ENCODE assay signal across 16 cellular contexts in genomic region chr13:36880961-36881360, GRCh38.
DNase-seq lines count a peak whose midpoint lies in the region; ATAC-seq and TF ChIP-seq lines count a peak whose summit lies in the region.
"Had no signal": no experiment of that assay in that cellular context is flagged by ENCODE, and none has a peak within 500 bp of the region (broad histone marks: within the 10 kb centered on the region; RNA-seq: fewer than 3 reads in every experiment).

No MANE protein-coding gene starts in this region.

- no peak for TF ChIP-seq CTCF in cardiac fibroblast (IDR thresholded peaks at IDR 0.05; ENCODE audit: low read depth, low read length)

- DNase-seq in AG08396 (ENCODE audit: low spot score) (peak; percentile 22), HCEC 1CT (peak; percentile 6), cardiac fibroblast (ENCODE audit: low read depth in 2 of 2) (peak; percentile 38 to 51), hepatic stellate cell (ENCODE audit: low spot score) (peak; percentile 4), DMS114 treated with DMSO at 0.1 percent for 48 hours (lab: John Stamatoyannopoulos, UW; ENCODE audit: unreplicated experiment) (no peak), NCI-H1694 treated with DMSO at 0.1 percent for 48 hours (lab: John Stamatoyannopoulos, UW) (no peak)
- DNase-seq in stimulated activated CD4-positive, alpha-beta T cell treated with anti-CD3 and anti-CD28 coated beads, Interleukin-12 subunit alpha, Interleukin-12 subunit beta, amount 100 ng/mL, for 4 hours: no peak
- DNase-seq: BE2C; CD8-positive, alpha-beta T cell; DND-41; GF-D8; NCI-H1048; NCI-H748 treated with DMSO at 0.1 percent for 48 hours had no signal

- no peak overlapping the region for H3K4me3 ChIP-seq in cardiac fibroblast (replicated peaks in 1 of 2; ENCODE audit: low read depth in 2 of 2, low read length in 2 of 2)
- H3K4me3 ChIP-seq: A549, K562 had no signal

- no peak for ATAC-seq in GM21723 (IDR thresholded peaks at IDR 0.05; ENCODE audit: unreplicated experiment)
- ATAC-seq: A549; CD8-positive, alpha-beta T cell; K562 had no signal

Comparison
In these comparisons a context has a peak if more than half of its experiments do, and no peak if none do; other contexts are left out.
1. DNase-seq: peak in AG08396 (single experiment), HCEC 1CT (single experiment), cardiac fibroblast (2 of 2) and hepatic stellate cell (single experiment); none in stimulated activated CD4-positive, alpha-beta T cell treated with anti-CD3 and anti-CD28 coated beads, Interleukin-12 subunit alpha, Interleukin-12 subunit beta, amount 100 ng/mL, for 4 hours (single experiment), DMS114 treated with DMSO at 0.1 percent for 48 hours (single experiment) and NCI-H1694 treated with DMSO at 0.1 percent for 48 hours (single experiment).